1 cellular context compared by ENCODE assay signal in the genomic region with DNA sequence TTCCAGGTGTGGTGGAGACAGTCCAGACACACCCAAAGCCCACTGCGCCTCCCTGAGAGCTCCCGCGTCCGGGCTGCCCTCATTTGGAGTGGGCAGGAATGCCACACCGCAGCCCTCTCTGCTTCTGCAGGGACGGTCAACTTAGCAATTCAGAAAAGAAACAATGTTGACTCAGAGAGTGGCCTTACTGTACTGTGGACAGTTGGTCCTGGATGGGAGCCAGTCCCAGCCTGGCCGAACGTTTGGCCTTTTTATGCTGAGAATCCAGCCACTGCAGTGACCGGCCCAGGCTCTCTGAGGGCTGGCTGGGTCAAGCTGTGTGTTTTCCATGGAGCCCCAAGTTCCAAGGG.
TF ChIP-seq lines count a peak whose summit lies in the region.

No MANE protein-coding gene starts in this region.

TF ChIP-seq in HepG2, 621 proteins besides CTCF, POLR2A, EP300 and RAD21 (continued from another document):
- TF ChIP-seq, protein P1, sequence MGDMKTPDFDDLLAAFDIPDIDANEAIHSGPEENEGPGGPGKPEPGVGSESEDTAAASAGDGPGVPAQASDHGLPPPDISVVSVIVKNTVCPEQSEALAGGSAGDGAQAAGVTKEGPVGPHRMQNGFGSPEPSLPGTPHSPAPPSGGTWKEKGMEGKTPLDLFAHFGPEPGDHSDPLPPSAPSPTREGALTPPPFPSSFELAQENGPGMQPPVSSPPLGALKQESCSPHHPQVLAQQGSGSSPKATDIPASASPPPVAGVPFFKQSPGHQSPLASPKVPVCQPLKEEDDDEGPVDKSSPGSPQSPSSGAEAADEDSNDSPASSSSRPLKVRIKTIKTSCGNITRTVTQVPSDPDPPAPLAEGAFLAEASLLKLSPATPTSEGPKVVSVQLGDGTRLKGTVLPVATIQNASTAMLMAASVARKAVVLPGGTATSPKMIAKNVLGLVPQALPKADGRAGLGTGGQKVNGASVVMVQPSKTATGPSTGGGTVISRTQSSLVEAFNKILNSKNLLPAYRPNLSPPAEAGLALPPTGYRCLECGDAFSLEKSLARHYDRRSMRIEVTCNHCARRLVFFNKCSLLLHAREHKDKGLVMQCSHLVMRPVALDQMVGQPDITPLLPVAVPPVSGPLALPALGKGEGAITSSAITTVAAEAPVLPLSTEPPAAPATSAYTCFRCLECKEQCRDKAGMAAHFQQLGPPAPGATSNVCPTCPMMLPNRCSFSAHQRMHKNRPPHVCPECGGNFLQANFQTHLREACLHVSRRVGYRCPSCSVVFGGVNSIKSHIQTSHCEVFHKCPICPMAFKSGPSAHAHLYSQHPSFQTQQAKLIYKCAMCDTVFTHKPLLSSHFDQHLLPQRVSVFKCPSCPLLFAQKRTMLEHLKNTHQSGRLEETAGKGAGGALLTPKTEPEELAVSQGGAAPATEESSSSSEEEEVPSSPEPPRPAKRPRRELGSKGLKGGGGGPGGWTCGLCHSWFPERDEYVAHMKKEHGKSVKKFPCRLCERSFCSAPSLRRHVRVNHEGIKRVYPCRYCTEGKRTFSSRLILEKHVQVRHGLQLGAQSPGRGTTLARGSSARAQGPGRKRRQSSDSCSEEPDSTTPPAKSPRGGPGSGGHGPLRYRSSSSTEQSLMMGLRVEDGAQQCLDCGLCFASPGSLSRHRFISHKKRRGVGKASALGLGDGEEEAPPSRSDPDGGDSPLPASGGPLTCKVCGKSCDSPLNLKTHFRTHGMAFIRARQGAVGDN (CRISPR knock-in tag; IDR thresholded peaks at IDR 0.05) = peak; percentile 17; the same call in 1 of the 2 replicates
- TF ChIP-seq CBX5 (CRISPR knock-in tag; IDR thresholded peaks at IDR 0.05; ENCODE audit: borderline replicate concordance) = no peak
- no peak for TF ChIP-seq STAG1 (CRISPR knock-in tag; IDR thresholded peaks at IDR 0.05)
- TF ChIP-seq SMARCC2 (IDR thresholded peaks at IDR 0.05) = no peak
- TF ChIP-seq RARG (CRISPR knock-in tag; IDR thresholded peaks at IDR 0.05; ENCODE audit: low read depth) = no peak
- 0 out of 2 replicates have a peak, but pooled peaks have one; percentile 21 for TF ChIP-seq MIER2 (CRISPR knock-in tag; IDR thresholded peaks at IDR 0.05)
- no peak for TF ChIP-seq ZNF768 (CRISPR knock-in tag; IDR thresholded peaks at IDR 0.05)
- TF ChIP-seq, protein P2, sequence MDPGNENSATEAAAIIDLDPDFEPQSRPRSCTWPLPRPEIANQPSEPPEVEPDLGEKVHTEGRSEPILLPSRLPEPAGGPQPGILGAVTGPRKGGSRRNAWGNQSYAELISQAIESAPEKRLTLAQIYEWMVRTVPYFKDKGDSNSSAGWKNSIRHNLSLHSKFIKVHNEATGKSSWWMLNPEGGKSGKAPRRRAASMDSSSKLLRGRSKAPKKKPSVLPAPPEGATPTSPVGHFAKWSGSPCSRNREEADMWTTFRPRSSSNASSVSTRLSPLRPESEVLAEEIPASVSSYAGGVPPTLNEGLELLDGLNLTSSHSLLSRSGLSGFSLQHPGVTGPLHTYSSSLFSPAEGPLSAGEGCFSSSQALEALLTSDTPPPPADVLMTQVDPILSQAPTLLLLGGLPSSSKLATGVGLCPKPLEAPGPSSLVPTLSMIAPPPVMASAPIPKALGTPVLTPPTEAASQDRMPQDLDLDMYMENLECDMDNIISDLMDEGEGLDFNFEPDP (CRISPR knock-in tag; conservative IDR thresholded peaks at IDR 0.05) = no peak
- no peak for TF ChIP-seq ZSCAN31 (CRISPR knock-in tag; IDR thresholded peaks at IDR 0.05; ENCODE audit: low read depth)
- TF ChIP-seq ZKSCAN5 (CRISPR knock-in tag; IDR thresholded peaks at IDR 0.05) = no peak
- TF ChIP-seq, protein P3, sequence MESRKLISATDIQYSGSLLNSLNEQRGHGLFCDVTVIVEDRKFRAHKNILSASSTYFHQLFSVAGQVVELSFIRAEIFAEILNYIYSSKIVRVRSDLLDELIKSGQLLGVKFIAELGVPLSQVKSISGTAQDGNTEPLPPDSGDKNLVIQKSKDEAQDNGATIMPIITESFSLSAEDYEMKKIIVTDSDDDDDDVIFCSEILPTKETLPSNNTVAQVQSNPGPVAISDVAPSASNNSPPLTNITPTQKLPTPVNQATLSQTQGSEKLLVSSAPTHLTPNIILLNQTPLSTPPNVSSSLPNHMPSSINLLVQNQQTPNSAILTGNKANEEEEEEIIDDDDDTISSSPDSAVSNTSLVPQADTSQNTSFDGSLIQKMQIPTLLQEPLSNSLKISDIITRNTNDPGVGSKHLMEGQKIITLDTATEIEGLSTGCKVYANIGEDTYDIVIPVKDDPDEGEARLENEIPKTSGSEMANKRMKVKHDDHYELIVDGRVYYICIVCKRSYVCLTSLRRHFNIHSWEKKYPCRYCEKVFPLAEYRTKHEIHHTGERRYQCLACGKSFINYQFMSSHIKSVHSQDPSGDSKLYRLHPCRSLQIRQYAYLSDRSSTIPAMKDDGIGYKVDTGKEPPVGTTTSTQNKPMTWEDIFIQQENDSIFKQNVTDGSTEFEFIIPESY (CRISPR knock-in tag; IDR thresholded peaks at IDR 0.05) = no peak
- TF ChIP-seq, protein P4, sequence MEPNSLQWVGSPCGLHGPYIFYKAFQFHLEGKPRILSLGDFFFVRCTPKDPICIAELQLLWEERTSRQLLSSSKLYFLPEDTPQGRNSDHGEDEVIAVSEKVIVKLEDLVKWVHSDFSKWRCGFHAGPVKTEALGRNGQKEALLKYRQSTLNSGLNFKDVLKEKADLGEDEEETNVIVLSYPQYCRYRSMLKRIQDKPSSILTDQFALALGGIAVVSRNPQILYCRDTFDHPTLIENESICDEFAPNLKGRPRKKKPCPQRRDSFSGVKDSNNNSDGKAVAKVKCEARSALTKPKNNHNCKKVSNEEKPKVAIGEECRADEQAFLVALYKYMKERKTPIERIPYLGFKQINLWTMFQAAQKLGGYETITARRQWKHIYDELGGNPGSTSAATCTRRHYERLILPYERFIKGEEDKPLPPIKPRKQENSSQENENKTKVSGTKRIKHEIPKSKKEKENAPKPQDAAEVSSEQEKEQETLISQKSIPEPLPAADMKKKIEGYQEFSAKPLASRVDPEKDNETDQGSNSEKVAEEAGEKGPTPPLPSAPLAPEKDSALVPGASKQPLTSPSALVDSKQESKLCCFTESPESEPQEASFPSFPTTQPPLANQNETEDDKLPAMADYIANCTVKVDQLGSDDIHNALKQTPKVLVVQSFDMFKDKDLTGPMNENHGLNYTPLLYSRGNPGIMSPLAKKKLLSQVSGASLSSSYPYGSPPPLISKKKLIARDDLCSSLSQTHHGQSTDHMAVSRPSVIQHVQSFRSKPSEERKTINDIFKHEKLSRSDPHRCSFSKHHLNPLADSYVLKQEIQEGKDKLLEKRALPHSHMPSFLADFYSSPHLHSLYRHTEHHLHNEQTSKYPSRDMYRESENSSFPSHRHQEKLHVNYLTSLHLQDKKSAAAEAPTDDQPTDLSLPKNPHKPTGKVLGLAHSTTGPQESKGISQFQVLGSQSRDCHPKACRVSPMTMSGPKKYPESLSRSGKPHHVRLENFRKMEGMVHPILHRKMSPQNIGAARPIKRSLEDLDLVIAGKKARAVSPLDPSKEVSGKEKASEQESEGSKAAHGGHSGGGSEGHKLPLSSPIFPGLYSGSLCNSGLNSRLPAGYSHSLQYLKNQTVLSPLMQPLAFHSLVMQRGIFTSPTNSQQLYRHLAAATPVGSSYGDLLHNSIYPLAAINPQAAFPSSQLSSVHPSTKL (CRISPR knock-in tag; IDR thresholded peaks at IDR 0.05) = no peak
- TF ChIP-seq PRPF4 (IDR thresholded peaks at IDR 0.05; ENCODE audit: low read depth, low read length, poor library complexity, severe bottlenecking) = no peak
- TF ChIP-seq TOPORS (CRISPR knock-in tag; IDR thresholded peaks at IDR 0.05) = no peak
- TF ChIP-seq BCL6 (CRISPR knock-in tag; IDR thresholded peaks at IDR 0.05) = no peak
- TF ChIP-seq ZNF460 (CRISPR knock-in tag; IDR thresholded peaks at IDR 0.05; ENCODE audit: borderline replicate concordance) = no peak
- no peak for TF ChIP-seq CCDC6 (CRISPR knock-in tag; IDR thresholded peaks at IDR 0.05)
- TF ChIP-seq KDM2A (CRISPR knock-in tag; IDR thresholded peaks at IDR 0.05; ENCODE audit: borderline replicate concordance, low read depth) = peak; percentile 22; the same call in 1 of the 2 replicates
- TF ChIP-seq RBM22 (optimal IDR thresholded peaks at IDR 0.05; ENCODE audit: low read length) = no peak
- TF ChIP-seq AHR (CRISPR knock-in tag; IDR thresholded peaks at IDR 0.05) = no peak
